15 cellular contexts compared by ENCODE assay signal in the genomic region with DNA sequence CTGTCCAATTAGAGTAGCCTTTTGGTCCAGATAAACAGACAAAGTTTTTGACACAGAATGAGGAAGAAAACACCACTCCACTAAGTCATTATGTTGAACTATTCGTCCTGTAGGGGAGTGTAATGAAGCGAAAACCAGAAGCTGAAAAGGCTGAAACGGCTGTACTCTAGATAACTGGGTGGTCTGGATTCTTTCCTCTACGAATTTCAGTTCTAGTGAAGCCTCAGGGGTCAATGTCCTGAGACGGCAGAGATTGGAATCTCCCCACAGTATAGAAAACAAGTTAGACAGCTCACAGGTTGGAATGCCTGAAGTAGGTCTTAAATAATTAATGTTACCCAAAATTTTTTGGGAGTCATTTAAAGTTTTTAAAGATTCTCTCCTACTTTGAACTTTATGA. TPM values are rescaled to one million over a fixed set of nuclear protein-coding genes. Genes with fewer than 3 reads are reported as not detected.
"Had no signal": no experiment of that assay in that cellular context is flagged by ENCODE, and none has a peak within 500 bp of the region (broad histone marks: within the 10 kb centered on the region; RNA-seq: fewer than 3 reads in every experiment).

No MANE protein-coding gene starts in this region.

RNA-seq across cellular contexts. Expression of gene PF4, which starts 31.3 kb away (rescaled TPM):
- total RNA-seq: naive thymus-derived CD8-positive, alpha-beta T cell; natural killer cell treated with Interleukin-12 subunit alpha and Interleukin-12 subunit beta and Interleukin-15 and Interleukin-18, amount 100 ng/mL, for 72 hours; neural crest cell; omental fat pad; osteocyte; pancreas; prostate gland; pulmonary artery endothelial cell; right cardiac atrium; subcutaneous adipose tissue; thoracic aorta; thyroid gland; uterus had no signal
- polyA plus RNA-seq: naive thymus-derived CD8-positive, alpha-beta T cell had no signal

RNA-seq across cellular contexts. Expression of gene PPBP, which starts 37.5 kb away (rescaled TPM):
- total RNA-seq: naive thymus-derived CD8-positive, alpha-beta T cell; natural killer cell treated with Interleukin-12 subunit alpha and Interleukin-12 subunit beta and Interleukin-15 and Interleukin-18, amount 100 ng/mL, for 72 hours; neural crest cell; osteocyte; prostate gland; pulmonary artery endothelial cell; sigmoid colon; thoracic aorta had no signal
- polyA plus RNA-seq: pancreas, right cardiac atrium, small intestine had no signal

RNA-seq across cellular contexts. Expression of gene CXCL5, which starts 48.0 kb away (rescaled TPM):
- total RNA-seq: naive thymus-derived CD8-positive, alpha-beta T cell; natural killer cell treated with Interleukin-12 subunit alpha and Interleukin-12 subunit beta and Interleukin-15 and Interleukin-18, amount 100 ng/mL, for 72 hours; right cardiac atrium; sigmoid colon; thyroid gland; uterus had no signal
- polyA plus RNA-seq: naive thymus-derived CD8-positive, alpha-beta T cell had no signal
